Comparison of ENCODE assay signal across 38 cellular contexts in the genomic region with DNA sequence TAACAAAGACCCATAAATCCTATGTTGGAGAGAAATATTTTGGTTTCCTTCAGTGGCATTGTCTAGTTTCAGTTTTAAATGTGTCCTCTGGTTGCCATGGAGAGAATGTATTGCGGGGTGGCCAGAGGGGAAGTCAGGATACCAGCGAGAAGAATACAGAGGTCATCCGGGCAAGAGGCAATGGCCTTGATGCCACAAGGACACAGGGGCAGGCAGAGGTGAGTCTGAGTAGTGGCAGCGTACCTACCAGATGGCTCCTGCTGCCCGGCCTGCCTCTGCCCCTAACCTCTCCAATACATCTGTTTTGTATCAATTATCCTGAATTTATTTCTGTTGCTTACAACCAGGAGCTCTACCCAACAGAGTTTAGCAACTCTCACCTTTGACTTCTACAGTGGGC. TPM values are rescaled to one million over a fixed set of nuclear protein-coding genes. Genes with fewer than 3 reads are reported as not detected.
"Had no signal": no experiment of that assay in that cellular context is flagged by ENCODE, and none has a peak within 500 bp of the region (broad histone marks: within the 10 kb centered on the region; RNA-seq: fewer than 3 reads in every experiment).

No MANE protein-coding gene starts in this region.

- H3K4me3 ChIP-seq: ascending aorta, cardiac muscle cell, SJCRH30, SK-N-MC had no signal

- H3K4me1 ChIP-seq: ascending aorta, SJCRH30 had no signal

- H3K27ac Mint-ChIP-seq: activated CD4-positive, alpha-beta T cell treated with anti-CD3 and anti-CD28 coated beads, Interleukin-2, amount 10 ng/mL, durations not matched to agents 24 days and 14 days; activated CD8-positive, alpha-beta T cell treated with anti-CD3 and anti-CD28 coated beads for 36 hours; activated naive CD8-positive, alpha-beta T cell treated with anti-CD3 and anti-CD28 coated beads for 36 hours; activated T-cell treated with anti-CD3 and anti-CD28 coated beads, Interleukin-2, amount 50 U/mL, for 72 hours; activated T-helper 17 cell treated with anti-CD3 and anti-CD28 coated beads, Interleukin-2, amount 50 U/mL, for 72 hours had no signal

- H3K9me3 Mint-ChIP-seq: activated CD4-positive, alpha-beta T cell treated with anti-CD3 and anti-CD28 coated beads, Interleukin-2, amount 10 ng/mL, durations not matched to agents 24 days and 14 days; activated CD8-positive, alpha-beta T cell treated with anti-CD3 and anti-CD28 coated beads for 36 hours; activated naive CD8-positive, alpha-beta T cell treated with anti-CD3 and anti-CD28 coated beads for 36 hours; activated T-cell treated with anti-CD3 and anti-CD28 coated beads, Interleukin-2, amount 50 U/mL, for 72 hours; activated T-helper 17 cell treated with anti-CD3 and anti-CD28 coated beads, Interleukin-2, amount 50 U/mL, for 72 hours had no signal

- H3K27me3 ChIP-seq: ascending aorta, cardiac muscle cell, SJCRH30 had no signal

- ATAC-seq: activated CD8-positive, alpha-beta T cell treated with anti-CD3 and anti-CD28 coated beads for 36 hours; activated T-cell treated with anti-CD3 and anti-CD28 coated beads, Interleukin-2, amount 50 U/mL, for 72 hours; activated T-helper 17 cell treated with anti-CD3 and anti-CD28 coated beads, Interleukin-2, amount 50 U/mL, for 72 hours; Panc1 had no signal

- H3K36me3 Mint-ChIP-seq: activated naive CD8-positive, alpha-beta T cell treated with anti-CD3 and anti-CD28 coated beads for 36 hours had no signal

- H3K27ac ChIP-seq: ascending aorta, cardiac muscle cell, SJCRH30, SK-N-MC, WERI-Rb-1 had no signal

- DNase-seq: activated CD4-positive, alpha-beta T cell treated with anti-CD3 and anti-CD28 coated beads, Interleukin-2, amount 10 ng/mL, durations not matched to agents 24 days and 14 days; activated CD4-positive, alpha-beta T cell treated with anti-CD3 and anti-CD28 coated beads, Interleukin-2, amount 50 U/mL, for 4 hours; activated CD4-positive, CD25-positive, alpha-beta regulatory T cell; activated CD8-positive, alpha-beta T cell treated with anti-CD3 and anti-CD28 coated beads for 36 hours; activated effector memory CD4-positive, alpha-beta T cell treated with anti-CD3 and anti-CD28 coated beads, Interleukin-2, amount 50 U/mL, for 16 hours; activated naive CD4-positive, alpha-beta T cell; activated naive CD4-positive, alpha-beta T cell treated with anti-CD3 and anti-CD28 coated beads, Interleukin-2, amount 50 U/mL, for 16 hours; activated naive CD8-positive, alpha-beta T cell treated with anti-CD3 and anti-CD28 coated beads for 36 hours; activated T-cell treated with anti-CD3 and anti-CD28 coated beads, Interleukin-2, amount 50 U/mL, for 1 hour; activated T-cell treated with anti-CD3 and anti-CD28 coated beads, Interleukin-2, amount 50 U/mL, for 72 hours; amniotic stem cell; Karpas-422; KBM-7; NCI-H1048; NCI-H1105 treated with DMSO at 0.1 percent for 48 hours; NCI-H1436; NCI-H1694; NCI-H1930; NCI-H2081 treated with DMSO at 0.1 percent for 48 hours; NCI-H226; NCI-H446 treated with DMSO at 0.1 percent for 48 hours; NCI-H524; NCI-H69; NCI-H82; SHP77; SJCRH30; T1000; WERI-Rb-1 had no signal

- H3K36me3 ChIP-seq: ascending aorta, cardiac muscle cell, SJCRH30, WERI-Rb-1 had no signal

- H3K9me3 ChIP-seq: ascending aorta, SJCRH30 had no signal

- H3K4me3 Mint-ChIP-seq: activated CD4-positive, alpha-beta T cell treated with anti-CD3 and anti-CD28 coated beads, Interleukin-2, amount 10 ng/mL, durations not matched to agents 24 days and 14 days; activated CD8-positive, alpha-beta T cell treated with anti-CD3 and anti-CD28 coated beads for 36 hours; activated naive CD8-positive, alpha-beta T cell treated with anti-CD3 and anti-CD28 coated beads for 36 hours; activated T-cell treated with anti-CD3 and anti-CD28 coated beads, Interleukin-2, amount 50 U/mL, for 72 hours; activated T-helper 17 cell treated with anti-CD3 and anti-CD28 coated beads, Interleukin-2, amount 50 U/mL, for 72 hours had no signal

- H3K4me1 Mint-ChIP-seq: activated CD4-positive, alpha-beta T cell treated with anti-CD3 and anti-CD28 coated beads, Interleukin-2, amount 10 ng/mL, durations not matched to agents 24 days and 14 days; activated naive CD8-positive, alpha-beta T cell treated with anti-CD3 and anti-CD28 coated beads for 36 hours; activated T-helper 17 cell treated with anti-CD3 and anti-CD28 coated beads, Interleukin-2, amount 50 U/mL, for 72 hours had no signal

RNA-seq across cellular contexts. Expression of gene KLHDC7A, which starts 14.9 kb away (rescaled TPM):
- total RNA-seq: activated CD4-positive, alpha-beta T cell treated with anti-CD3 and anti-CD28 coated beads, Interleukin-2, amount 10 ng/mL, durations not matched to agents 24 days and 14 days; activated CD8-positive, alpha-beta memory T cell treated with anti-CD3 and anti-CD28 coated beads for 36 hours; activated CD8-positive, alpha-beta T cell treated with anti-CD3 and anti-CD28 coated beads for 36 hours; activated naive CD8-positive, alpha-beta T cell treated with anti-CD3 and anti-CD28 coated beads for 36 hours; activated T-cell treated with anti-CD3 and anti-CD28 coated beads, Interleukin-2, amount 50 U/mL, for 72 hours; activated T-helper 17 cell treated with anti-CD3 and anti-CD28 coated beads, Interleukin-2, amount 50 U/mL, for 72 hours; ascending aorta; cardiac muscle cell; MCF 10A; RPMI7951; SJCRH30; T-helper 1 cell treated with Interleukin-12 subunit alpha and Interleukin-12 subunit beta and Interleukin-4 antibody, amounts not matched to agents 30 ng/mL and 1 ng/mL, for 36 hours; T-helper 2 cell treated with Interferon-gamma antibody and Interleukin-4, amounts not matched to agents 100 ng/mL and 5 ng/mL, for 36 hours had no signal
- polyA plus RNA-seq: cardiac muscle cell had no signal
